8 cellular contexts compared by ENCODE assay signal in genomic region chr17:8056232-8056975, GRCh38. TPM values are rescaled to one million over a fixed set of nuclear protein-coding genes. Genes with fewer than 3 reads are reported as not detected.
DNase-seq lines count a peak whose midpoint lies in the region; ATAC-seq and TF ChIP-seq lines count a peak whose summit lies in the region.

No MANE protein-coding gene starts in this region.

- no peaks in the 10 kb centered on the region for H3K36me3 ChIP-seq in sigmoid colon

- no peak for TF ChIP-seq POLR2A in sigmoid colon (IDR thresholded peaks at IDR 0.05)

- peak overlapping the region in 1 of 4 donors; percentile 47 for H3K27ac ChIP-seq in sigmoid colon

- no peaks in the 10 kb centered on the region for H3K9me3 ChIP-seq in sigmoid colon

- 36 to 60% methylated on average over 14 of the region's 14 CpGs for WGBS in sigmoid colon, 2 donors

- no peak overlapping the region for H3K4me3 ChIP-seq in sigmoid colon

- peak; percentile 56 for ATAC-seq in HG03175 (IDR thresholded peaks at IDR 0.05; ENCODE audit: unreplicated experiment)
- no peak for ATAC-seq in GM21528 (IDR thresholded peaks at IDR 0.05; ENCODE audit: low FRiP score, unreplicated experiment)
- ATAC-seq in HG02973 (IDR thresholded peaks at IDR 0.05; ENCODE audit: unreplicated experiment) = no peak

- TF ChIP-seq EP300 in sigmoid colon (IDR thresholded peaks at IDR 0.05) = no peak

- H3K27me3 ChIP-seq in sigmoid colon = peaks cover 3 to 57% (median 36%) of the 10 kb centered on the region in 3 donors

- intact Hi-C loops in sigmoid colon (cut with DNase I) = loop anchor here (5.0 to 10.0 kb wide), 4 partner anchors 59 to 234 kb away; partner anchors contain the start of gene RNF227

- no peaks in the 10 kb centered on the region for H3K4me1 ChIP-seq in sigmoid colon

- DNase-seq in GDM1 (lab: John Stamatoyannopoulos, UW) = peak; percentile 70
- peak; percentile 83 for DNase-seq in UCSD-AML1 (lab: John Stamatoyannopoulos, UW; ENCODE audit: unreplicated experiment)
- DNase-seq in glomerular visceral epithelial cell (ENCODE audit: extremely low spot score) = peak; percentile 40
- peak; percentile 75 for DNase-seq in sigmoid colon
- no peak for DNase-seq in NCI-H748 (lab: John Stamatoyannopoulos, UW; ENCODE audit: unreplicated experiment)

- TF ChIP-seq CTCF in sigmoid colon (IDR thresholded peaks at IDR 0.05) = no peak

RNA-seq across cellular contexts. Expression of gene ALOX15B, which starts 17.5 kb away (rescaled TPM):
- total RNA-seq in sigmoid colon = 1 to 10 TPM; 2.8 to 5.3 (median 4.3) TPM
- polyA plus RNA-seq in sigmoid colon = 1 to 10 TPM; 1.2 to 3.2 (median 1.8) TPM

RNA-seq across cellular contexts. Expression of gene ALOX12B, which starts 31.1 kb away (rescaled TPM):
- total RNA-seq in sigmoid colon = not detected
- under 1 TPM in 1 of 3 donors, not detected in 2; 0.52 TPM for polyA plus RNA-seq in sigmoid colon

RNA-seq across cellular contexts. Expression of gene GUCY2D, which starts 54.0 kb away (rescaled TPM):
- not detected for total RNA-seq in sigmoid colon
- polyA plus RNA-seq in sigmoid colon = under 1 TPM in 1 of 3 donors, not detected in 2; 0.04 TPM
